16 cellular contexts compared by ENCODE assay signal in the genomic region with DNA sequence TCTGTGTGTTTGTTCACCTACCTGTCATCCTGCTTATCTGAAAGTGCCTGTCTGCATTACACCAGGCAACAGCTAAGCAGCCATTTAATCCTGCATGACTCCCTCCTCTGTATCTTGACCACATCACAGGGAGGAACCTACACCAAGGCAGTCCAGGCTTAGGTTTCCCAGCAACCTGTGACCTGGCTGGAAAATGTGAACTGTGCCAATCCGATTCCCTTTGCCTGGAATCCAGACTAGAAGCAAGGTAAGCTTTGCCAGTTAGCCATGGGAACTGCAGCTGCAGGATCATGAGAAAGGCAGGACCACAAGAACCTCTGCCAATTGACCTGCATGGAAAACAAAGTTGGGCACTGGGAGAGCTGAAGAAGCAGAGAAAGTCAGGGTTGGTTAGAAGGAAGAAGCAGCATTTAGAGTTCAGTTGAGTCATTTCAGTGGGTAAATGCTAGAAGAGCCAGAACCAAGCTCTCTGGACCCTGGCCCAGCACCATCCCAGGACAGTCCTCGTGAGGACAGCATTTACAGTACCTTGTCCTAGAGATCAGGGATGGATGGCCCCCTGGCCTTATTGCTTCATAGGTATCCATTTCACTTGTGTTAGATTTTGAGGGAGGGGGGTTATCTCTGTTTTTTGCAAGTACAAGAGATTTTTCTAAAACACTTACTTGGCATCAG.
"Had no signal": no experiment of that assay in that cellular context is flagged by ENCODE, and none has a peak within 500 bp of the region (broad histone marks: within the 10 kb centered on the region; RNA-seq: fewer than 3 reads in every experiment).

No MANE protein-coding gene starts in this region.

- H3K27ac ChIP-seq: cardiac muscle cell, coronary artery, thoracic aorta, vagina, VCaP had no signal

- H3K4me3 ChIP-seq: cardiac muscle cell, coronary artery, thoracic aorta, vagina had no signal

- H3K9me3 Mint-ChIP-seq: activated CD4-positive, alpha-beta memory T cell treated with anti-CD3 and anti-CD28 coated beads, Interleukin-2, amount 10 ng/mL, durations not matched to agents 7 days and 5 days; natural killer cell treated with Interleukin-12 subunit alpha and Interleukin-12 subunit beta and Interleukin-15 and Interleukin-18, amount 100 ng/mL, for 72 hours; stimulated activated naive CD8-positive, alpha-beta T cell treated with anti-CD3 and anti-CD28 coated beads, Interleukin-15, amount 100 ng/mL, for 72 hours had no signal

- H3K27ac Mint-ChIP-seq: activated CD4-positive, alpha-beta memory T cell treated with anti-CD3 and anti-CD28 coated beads, Interleukin-2, amount 10 ng/mL, durations not matched to agents 7 days and 5 days; activated naive CD8-positive, alpha-beta T cell treated with anti-CD3 and anti-CD28 coated beads, Interleukin-2, amount 10 ng/mL, durations not matched to agents 7 days and 5 days; natural killer cell treated with Interleukin-12 subunit alpha and Interleukin-12 subunit beta and Interleukin-15 and Interleukin-18, amount 100 ng/mL, for 72 hours; stimulated activated naive CD8-positive, alpha-beta T cell treated with anti-CD3 and anti-CD28 coated beads, Interleukin-15, amount 100 ng/mL, for 72 hours had no signal

- H3K27me3 ChIP-seq: cardiac muscle cell, vagina had no signal

- H3K36me3 ChIP-seq: cardiac muscle cell, thoracic aorta, vagina had no signal

- H3K36me3 Mint-ChIP-seq: activated naive CD8-positive, alpha-beta T cell treated with anti-CD3 and anti-CD28 coated beads, Interleukin-2, amount 10 ng/mL, durations not matched to agents 7 days and 5 days; natural killer cell treated with Interleukin-12 subunit alpha and Interleukin-12 subunit beta and Interleukin-15 and Interleukin-18, amount 100 ng/mL, for 72 hours had no signal

- H3K27me3 Mint-ChIP-seq: activated naive CD8-positive, alpha-beta T cell treated with anti-CD3 and anti-CD28 coated beads, Interleukin-2, amount 10 ng/mL, durations not matched to agents 7 days and 5 days; stimulated activated naive CD8-positive, alpha-beta T cell treated with anti-CD3 and anti-CD28 coated beads, Interleukin-15, amount 100 ng/mL, for 72 hours had no signal

- H3K4me3 Mint-ChIP-seq: activated CD4-positive, alpha-beta memory T cell treated with anti-CD3 and anti-CD28 coated beads, Interleukin-2, amount 10 ng/mL, durations not matched to agents 7 days and 5 days; activated naive CD8-positive, alpha-beta T cell treated with anti-CD3 and anti-CD28 coated beads, Interleukin-2, amount 10 ng/mL, durations not matched to agents 7 days and 5 days; natural killer cell treated with Interleukin-12 subunit alpha and Interleukin-12 subunit beta and Interleukin-15 and Interleukin-18, amount 100 ng/mL, for 72 hours; stimulated activated naive CD8-positive, alpha-beta T cell treated with anti-CD3 and anti-CD28 coated beads, Interleukin-15, amount 100 ng/mL, for 72 hours had no signal

- DNase-seq: activated CD4-positive, alpha-beta memory T cell treated with anti-CD3 and anti-CD28 coated beads, Interleukin-2, amount 10 ng/mL, durations not matched to agents 7 days and 5 days; activated gamma-delta T cell treated with Interleukin-2 at 50 U/mL for 16 hours; activated naive CD8-positive, alpha-beta T cell treated with anti-CD3 and anti-CD28 coated beads, Interleukin-2, amount 10 ng/mL, durations not matched to agents 7 days and 5 days; activated T-cell treated with anti-CD3 and anti-CD28 coated beads, Interleukin-2, amount 50 U/mL, for 48 hours; aorta; effector memory CD4-positive, alpha-beta T cell; hippocampal formation; left cardiac atrium; stimulated activated CD4-positive, alpha-beta T cell treated with anti-CD3 and anti-CD28 coated beads, Interleukin-4, amount 100 ng/mL, for 4 hours; stimulated activated naive CD8-positive, alpha-beta T cell treated with anti-CD3 and anti-CD28 coated beads, Interleukin-15, amount 100 ng/mL, for 72 hours had no signal

- ATAC-seq: natural killer cell treated with Interleukin-12 subunit alpha and Interleukin-12 subunit beta and Interleukin-15 and Interleukin-18, amount 100 ng/mL, for 72 hours; stimulated activated naive CD8-positive, alpha-beta T cell treated with anti-CD3 and anti-CD28 coated beads, Interleukin-15, amount 100 ng/mL, for 72 hours had no signal

- H3K9me3 ChIP-seq: thoracic aorta, vagina had no signal
